Comparison of ENCODE assay signal across 8 cellular contexts in the genomic region with DNA sequence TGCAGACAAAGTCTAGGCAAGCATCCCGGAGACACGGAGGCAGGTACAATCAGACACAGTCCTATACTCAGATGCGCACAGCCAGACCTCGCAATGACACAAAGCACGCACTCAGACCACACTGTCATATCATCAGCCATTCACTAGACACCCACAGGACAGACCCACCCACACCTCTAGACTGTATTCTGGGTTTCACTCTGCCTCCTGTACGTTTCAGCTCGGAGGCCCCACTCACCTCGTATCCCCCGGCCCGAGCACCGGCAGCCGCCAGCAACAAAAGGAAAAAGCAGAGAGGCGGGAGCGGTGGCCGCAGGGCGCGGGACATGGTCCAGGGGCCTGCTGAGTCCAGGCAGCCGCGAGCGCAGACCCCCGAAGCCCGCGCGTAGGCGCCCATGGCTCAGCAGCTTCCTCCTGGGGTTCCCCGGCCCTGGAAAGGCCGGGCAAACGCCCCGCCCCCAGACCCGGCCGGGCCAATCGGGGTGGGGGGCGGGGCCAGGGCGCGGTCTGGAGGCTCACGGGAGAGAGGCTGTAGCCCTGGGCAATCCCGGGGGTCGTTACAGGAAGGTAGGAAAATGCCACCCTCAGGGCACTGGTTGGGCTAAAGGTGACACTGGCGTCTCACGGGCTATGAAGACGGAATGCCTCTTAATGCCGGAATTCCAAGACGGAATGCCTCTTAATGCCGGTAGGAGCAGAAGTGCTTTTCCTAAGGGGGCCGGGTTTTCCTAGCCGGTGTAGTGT. TPM values are rescaled to one million over a fixed set of nuclear protein-coding genes. Genes with fewer than 3 reads are reported as not detected.
A peak's percentile ranks its signal among the peaks of the same experiment; 100 is the strongest.
DNase-seq lines count a peak whose midpoint lies in the region; ATAC-seq, FAIRE-seq and TF ChIP-seq lines count a peak whose summit lies in the region.

TSS of gene MAN2B1 (minus strand) at position 438 of the 744 bp plus-strand sequence. CDS start at position 397, 41 bp downstream.
TSS of gene WDR83 (plus strand) at position 503 of the 744 bp plus-strand sequence. CDS start 2,984 bp downstream, outside the sequence.

- TF ChIP-seq POLR2A in GM12892 (IDR thresholded peaks at IDR 0.05; ENCODE audit: low read depth, low read length) = peak; percentile 75; the same call in 1 of the 2 replicates

- ATAC-seq in HG03064 (IDR thresholded peaks at IDR 0.05; ENCODE audit: low read depth, unreplicated experiment) (peak; percentile 46), GM21367 (IDR thresholded peaks at IDR 0.05; ENCODE audit: unreplicated experiment) (no peak)

- DNase-seq in GM12892 (ENCODE audit: insufficient read length) (peak; percentile 96), NCI-H524 (lab: John Stamatoyannopoulos, UW) (peak; percentile 57 to 85), left kidney (ENCODE audit: low read depth, low spot score) (peak; percentile 93)
- DNase-seq in activated CD4-positive, alpha-beta T cell treated with anti-CD3 and anti-CD28 coated beads for 48 hours = peak; percentile 85
- peak; percentile 86 to 87 for DNase-seq in stimulated activated CD4-positive, alpha-beta T cell treated with anti-CD3 and anti-CD28 coated beads, Interleukin-2, amount 100 ng/mL, for 24 hours

- peak; percentile 92 for FAIRE-seq in GM12892 (lab: Jason Lieb, UNC)

- peak within 1 kb of the TSS; percentile 62 for H3K27ac ChIP-seq in cingulate gyrus (ENCODE audit: low read depth, low read length)

RNA-seq across cellular contexts. Expression of gene MAN2B1, which starts in this region (rescaled TPM):
- polyA plus RNA-seq in GM12892 (2012; ENCODE audit: missing spikeins) = 74.6 TPM

RNA-seq across cellular contexts. Expression of gene WDR83, which starts in this region (rescaled TPM):
- polyA plus RNA-seq in GM12892 (2012; ENCODE audit: missing spikeins) = 7.8 TPM
